In genomic region chr17:35476283-35476820, GRCh38 we compare ENCODE assay signal across 20 cellular contexts. TPM values are rescaled to one million over a fixed set of nuclear protein-coding genes. Genes with fewer than 3 reads are reported as not detected.
A peak's percentile ranks its signal among the peaks of the same experiment; 100 is the strongest.
DNase-seq lines count a peak whose midpoint lies in the region; ATAC-seq and TF ChIP-seq lines count a peak whose summit lies in the region.
"Had no signal": no experiment of that assay in that cellular context is flagged by ENCODE, and none has a peak within 500 bp of the region (broad histone marks: within the 10 kb centered on the region; RNA-seq: fewer than 3 reads in every experiment).

No MANE protein-coding gene starts in this region.

- H3K27me3 Mint-ChIP-seq in T-helper 2 cell treated with Interferon-gamma antibody and Interleukin-4, amounts not matched to agents 5 μg/mL and 100 μg/mL, for 36 hours (ENCODE audit: low read depth): no peaks in the 10 kb centered on the region
- H3K27me3 Mint-ChIP-seq in T-cell: no peaks in the 10 kb centered on the region
- no peaks in the 10 kb centered on the region for H3K27me3 Mint-ChIP-seq in naive thymus-derived CD8-positive, alpha-beta T cell

- no peaks in the 10 kb centered on the region for H3K27me3 ChIP-seq in A673 (replicated peaks; ENCODE audit: insufficient read depth, low read depth, low read length, poor library complexity)

- CTCF ChIA-PET in A673 (lab: Charles Lee): interaction anchor here (0.7 kb wide), 1 partner anchor 57 kb away, joined by 5 read pairs; no protein-coding TSS in a partner anchor
- CTCF ChIA-PET in T-cell (lab: Charles Lee): no interaction called here

- no peak overlapping the region for H3K4me3 ChIP-seq in A673 (ENCODE audit: low read depth, low read length, poor library complexity, severe bottlenecking)
- H3K4me3 ChIP-seq: GM23248, HAP-1 had no signal

- H3K27ac Mint-ChIP-seq in T-helper 2 cell treated with Interferon-gamma antibody and Interleukin-4, amounts not matched to agents 5 μg/mL and 100 μg/mL, for 36 hours: peak overlapping the region; percentile 58
- peak overlapping the region; percentile 45 to 71 for H3K27ac Mint-ChIP-seq in T-cell
- peak overlapping the region in 7 of 10 donors; percentile 15 to 86 (median 62) for H3K27ac Mint-ChIP-seq in naive thymus-derived CD8-positive, alpha-beta T cell
- H3K27ac Mint-ChIP-seq: B cell had no signal

- no peaks in the 10 kb centered on the region for H3K36me3 ChIP-seq in A673 (ENCODE audit: insufficient read depth, low read length, poor library complexity, severe bottlenecking)
- H3K36me3 ChIP-seq: HAP-1 had no signal

- peaks cover 33% of the 10 kb centered on the region for H3K9me3 Mint-ChIP-seq in T-helper 2 cell treated with Interferon-gamma antibody and Interleukin-4, amounts not matched to agents 5 μg/mL and 100 μg/mL, for 36 hours
- H3K9me3 Mint-ChIP-seq in T-cell: peaks cover 11 to 18% (median 16%) of the 10 kb centered on the region in 3 donors
- H3K9me3 Mint-ChIP-seq in naive thymus-derived CD8-positive, alpha-beta T cell: peaks cover 0 to 70% (median 33%) of the 10 kb centered on the region in 9 donors

- no peaks in the 10 kb centered on the region for H3K4me1 ChIP-seq in A673 (ENCODE audit: insufficient read depth, low read length, poor library complexity, severe bottlenecking)
- H3K4me1 ChIP-seq: HAP-1 had no signal

- ATAC-seq in T-cell (replicated peaks in 1 of 4): no peak
- ATAC-seq in naive thymus-derived CD8-positive, alpha-beta T cell: no peak
- ATAC-seq: Panc1 had no signal

- DNase-seq in T-helper 2 cell treated with Interferon-gamma antibody and Interleukin-4, amounts not matched to agents 5 μg/mL and 100 μg/mL, for 36 hours (ENCODE audit: low spot score): no peak
- DNase-seq in T-helper 2 cell (no peak), A673 (ENCODE audit: low spot score) (peak; percentile 70), T-cell (no peak), NCI-H524 treated with DMSO at 0.1 percent for 48 hours (lab: John Stamatoyannopoulos, UW) (no peak), NCI-H2171 treated with DMSO at 0.1 percent for 48 hours (lab: John Stamatoyannopoulos, UW) (no peak), SKM-1 (lab: John Stamatoyannopoulos, UW; ENCODE audit: unreplicated experiment) (no peak)
- no peak for DNase-seq in naive thymus-derived CD8-positive, alpha-beta T cell
- DNase-seq: 8988T, Calu3, GF-D8, GM23248, MM.1S, NCI-H1092 treated with DMSO at 0.1 percent for 48 hours, NCI-H146, NCI-H2081, NCI-H446 treated with DMSO at 0.1 percent for 48 hours had no signal

- H3K4me1 Mint-ChIP-seq in T-helper 2 cell treated with Interferon-gamma antibody and Interleukin-4, amounts not matched to agents 5 μg/mL and 100 μg/mL, for 36 hours (ENCODE audit: low read depth): peaks cover 34% of the 10 kb centered on the region
- H3K4me1 Mint-ChIP-seq in T-cell: peaks cover 34 to 58% (median 34%) of the 10 kb centered on the region in 3 donors
- H3K4me1 Mint-ChIP-seq in naive thymus-derived CD8-positive, alpha-beta T cell: peaks cover 12 to 38% (median 32%) of the 10 kb centered on the region in 4 donors
- H3K4me1 Mint-ChIP-seq: B cell had no signal

- H3K9me3 ChIP-seq in A673 (ENCODE audit: low read depth, low read length, poor library complexity, severe bottlenecking): no peaks in the 10 kb centered on the region
- H3K9me3 ChIP-seq: HAP-1 had no signal

- intact Hi-C loops in A673 (cut with micrococcal nuclease; ENCODE audit: unreplicated experiment): no loop called here

- TF ChIP-seq CTCF in A673 (conservative IDR thresholded peaks at IDR 0.05; ENCODE audit: low read depth, low read length): no peak

- no peak overlapping the region for H3K4me3 Mint-ChIP-seq in T-helper 2 cell treated with Interferon-gamma antibody and Interleukin-4, amounts not matched to agents 5 μg/mL and 100 μg/mL, for 36 hours
- no peak overlapping the region for H3K4me3 Mint-ChIP-seq in T-cell
- peak overlapping the region in 1 of 10 donors; percentile 7 for H3K4me3 Mint-ChIP-seq in naive thymus-derived CD8-positive, alpha-beta T cell
- H3K4me3 Mint-ChIP-seq: B cell had no signal

- peaks cover 86% of the 10 kb centered on the region for H3K36me3 Mint-ChIP-seq in T-helper 2 cell treated with Interferon-gamma antibody and Interleukin-4, amounts not matched to agents 5 μg/mL and 100 μg/mL, for 36 hours (ENCODE audit: low read depth)
- peaks cover 90% of the 10 kb centered on the region for H3K36me3 Mint-ChIP-seq in T-cell
- peaks cover 44 to 86% (median 80%) of the 10 kb centered on the region in 3 donors for H3K36me3 Mint-ChIP-seq in naive thymus-derived CD8-positive, alpha-beta T cell

- H3K27ac ChIP-seq in A673 (ENCODE audit: low read depth, low read length, poor library complexity, severe bottlenecking): peak overlapping the region; percentile 73
- H3K27ac ChIP-seq: GM23248 had no signal

- BruUV-seq in A673 (replicated peaks; lab: Mats Ljungman, UMichigan): no TSS peak

- POLR2A ChIA-PET in A673 (lab: Charles Lee; ENCODE audit: low non-redundant PET) (no interaction called here), T-cell (lab: Charles Lee) (interaction anchor here in 1 of 2 donors (0.7 kb wide), 1 partner anchor 32 kb away, joined by 3 read pairs; no protein-coding TSS in a partner anchor)
- POLR2A ChIA-PET in naive thymus-derived CD8-positive, alpha-beta T cell (lab: Charles Lee): interaction anchor here (0.6 to 1.9 kb wide), 4 partner anchors 9 to 28 kb away, joined by 3 to 9 read pairs (median 4); partner anchors contain the start of gene SLFN13

RNA-seq across cellular contexts. Expression of gene SLFN13, which starts 27.8 kb away (rescaled TPM):
- 31.6 and 34.0 TPM in 2 replicates for total RNA-seq in A673 (2021)
- total RNA-seq in T-cell: 10 to 100 TPM; 26.6 to 34.9 (median 30.9) TPM
- total RNA-seq in naive thymus-derived CD8-positive, alpha-beta T cell: 10 to 100 TPM; 15.9 to 17.0 TPM
- polyA plus RNA-seq in naive thymus-derived CD8-positive, alpha-beta T cell: 1 to 10 TPM; 3.2 to 9.5 (median 3.4) TPM

RNA-seq across cellular contexts. Expression of gene SLFN12, which starts 44.1 kb away (rescaled TPM):
- total RNA-seq in A673 (2021) (8.1 and 13.2 TPM in 2 replicates), T-cell (1 to 10 TPM; 4.9 to 8.1 (median 7.1) TPM)
- total RNA-seq in naive thymus-derived CD8-positive, alpha-beta T cell: 10 to 100 TPM; 10.5 to 12.1 TPM
- 1 to 10 TPM; 2.0 to 3.1 (median 2.1) TPM for polyA plus RNA-seq in naive thymus-derived CD8-positive, alpha-beta T cell
